In genomic region chr12:95118788-95119179, GRCh38 we compare ENCODE assay signal across 20 cellular contexts. TPM values are rescaled to one million over a fixed set of nuclear protein-coding genes. Genes with fewer than 3 reads are reported as not detected.
DNase-seq lines count a peak whose midpoint lies in the region; ATAC-seq and TF ChIP-seq lines count a peak whose summit lies in the region.
"Had no signal": no experiment of that assay in that cellular context is flagged by ENCODE, and none has a peak within 500 bp of the region (broad histone marks: within the 10 kb centered on the region; RNA-seq: fewer than 3 reads in every experiment).

No MANE protein-coding gene starts in this region.

- no peak overlapping the region for H3K4me2 ChIP-seq in GM23338

- no peaks in the 10 kb centered on the region for H3K79me2 ChIP-seq in GM23338 (replicated peaks; ENCODE audit: insufficient read depth)

- H3K9me3 Mint-ChIP-seq in GM23338 = no peaks in the 10 kb centered on the region
- H3K9me3 Mint-ChIP-seq in activated CD4-positive, alpha-beta T cell treated with anti-CD3 and anti-CD28 coated beads for 36 hours (ENCODE audit: low read depth) = no peaks in the 10 kb centered on the region
- H3K9me3 Mint-ChIP-seq: natural killer cell, T-cell had no signal

- H3F3A ChIP-seq in GM23338 (replicated peaks; ENCODE audit: low read depth) = no peaks in the 10 kb centered on the region

- H3K27me3 Mint-ChIP-seq in GM23338 (ENCODE audit: insufficient read depth, low read depth, poor library complexity) = peaks cover 3% of the 10 kb centered on the region
- H3K27me3 Mint-ChIP-seq in activated CD4-positive, alpha-beta T cell treated with anti-CD3 and anti-CD28 coated beads for 36 hours = no peaks in the 10 kb centered on the region
- H3K27me3 Mint-ChIP-seq: T-cell had no signal

- H4K20me1 ChIP-seq in GM23338 (replicated peaks; ENCODE audit: insufficient read depth) = no peaks in the 10 kb centered on the region

- peaks cover 12% of the 10 kb centered on the region; the same call in 2 of the 3 replicates for H3K36me3 Mint-ChIP-seq in GM23338 (ENCODE audit: low read depth)
- H3K36me3 Mint-ChIP-seq in activated CD4-positive, alpha-beta T cell treated with anti-CD3 and anti-CD28 coated beads for 36 hours (ENCODE audit: low read depth) = no peaks in the 10 kb centered on the region
- H3K36me3 Mint-ChIP-seq: natural killer cell, T-cell had no signal

- no peak overlapping the region for H3K4me3 Mint-ChIP-seq in GM23338
- no peak overlapping the region for H3K4me3 Mint-ChIP-seq in activated CD4-positive, alpha-beta T cell treated with anti-CD3 and anti-CD28 coated beads for 36 hours
- H3K4me3 Mint-ChIP-seq: natural killer cell, T-cell had no signal

- H3K4me1 ChIP-seq in GM23338 (ENCODE audit: insufficient read depth) = peaks cover 29% of the 10 kb centered on the region
- H3K4me1 ChIP-seq in esophagus muscularis mucosa = peaks cover 26 to 42% (median 42%) of the 10 kb centered on the region in 4 donors

- POLR2A ChIA-PET in activated CD4-positive, alpha-beta T cell treated with anti-CD3 and anti-CD28 coated beads for 36 hours (lab: Charles Lee) = no interaction called here

- no peaks in the 10 kb centered on the region for H3K9me2 ChIP-seq in GM23338 (ENCODE audit: insufficient read depth)

- peaks cover 29% of the 10 kb centered on the region for H3K4me1 Mint-ChIP-seq in GM23338
- peaks cover 4% of the 10 kb centered on the region for H3K4me1 Mint-ChIP-seq in activated CD4-positive, alpha-beta T cell treated with anti-CD3 and anti-CD28 coated beads for 36 hours
- H3K4me1 Mint-ChIP-seq: natural killer cell had no signal

- H3K27ac ChIP-seq in GM23338 (ENCODE audit: low read depth) (no peak overlapping the region), SK-N-MC (peak overlapping the region; percentile 9; the same call in 1 of the 2 replicates), esophagus muscularis mucosa (replicated peaks in 1 of 4) (peak overlapping the region in 3 of 4 donors; percentile 7 to 74 (median 73))

- H3K36me3 ChIP-seq in GM23338 (ENCODE audit: insufficient read depth) = no peaks in the 10 kb centered on the region
- H3K36me3 ChIP-seq in SK-N-MC (ENCODE audit: insufficient read depth, low read length) = no peaks in the 10 kb centered on the region
- no peaks in the 10 kb centered on the region for H3K36me3 ChIP-seq in esophagus muscularis mucosa

- H3K4me3 ChIP-seq in GM23338 (no peak overlapping the region), SK-N-MC (no peak overlapping the region), esophagus muscularis mucosa (no peak overlapping the region), foreskin fibroblast (ENCODE audit: low read depth in 1 of 2, low read length in 2 of 2) (no peak overlapping the region)

- CTCF ChIA-PET in activated CD4-positive, alpha-beta T cell treated with anti-CD3 and anti-CD28 coated beads for 36 hours (lab: Charles Lee) = interaction anchor here (0.6 to 1.0 kb wide), 5 partner anchors 52 to 416 kb away, joined by 3 to 7 read pairs (median 4); no protein-coding TSS in a partner anchor

- H3K27me3 ChIP-seq in GM23338 (ENCODE audit: insufficient read depth) (no peaks in the 10 kb centered on the region), esophagus muscularis mucosa (no peaks in the 10 kb centered on the region)

- ATAC-seq in GM23338 (no peak), GM19467 (IDR thresholded peaks at IDR 0.05; ENCODE audit: unreplicated experiment) (no peak)
- no peak for ATAC-seq in activated CD4-positive, alpha-beta T cell treated with anti-CD3 and anti-CD28 coated beads for 36 hours
- ATAC-seq: natural killer cell, T-cell had no signal

- intact Hi-C loops in esophagus muscularis mucosa (cut with DNase I) = loop anchor here (5.0 kb wide), 1 partner anchor 99 kb away; the partner anchor contains the start of genes FGD6 and VEZT
- intact Hi-C loops in activated CD4-positive, alpha-beta T cell treated with anti-CD3 and anti-CD28 coated beads for 36 hours (cut with DNase I, micrococcal nuclease) = loop anchor here (5.0 to 10.0 kb wide), 2 partner anchors 216 to 699 kb away; no protein-coding TSS in a partner anchor

- 86% methylated on average over 3 of the region's 3 CpGs for WGBS in esophagus muscularis mucosa

- H3K9ac ChIP-seq in SK-N-MC (ENCODE audit: insufficient read length) = no peak overlapping the region

- TF ChIP-seq POLR2A in esophagus muscularis mucosa (IDR thresholded peaks at IDR 0.05; ENCODE audit: low read depth) = no peak

- TF ChIP-seq CTCF in GM23338 (conservative IDR thresholded peaks at IDR 0.05; ENCODE audit: low read depth in 2 of 2) = no peak
- TF ChIP-seq CTCF in esophagus muscularis mucosa (IDR thresholded peaks at IDR 0.05) = no peak
- TF ChIP-seq CTCF in foreskin fibroblast (IDR thresholded peaks at IDR 0.05; ENCODE audit: low read depth, low read length) = no peak

- no peak overlapping the region for H2AFZ ChIP-seq in GM23338

- H3K9me3 ChIP-seq in SK-N-MC (ENCODE audit: low read depth, low read length) (no peaks in the 10 kb centered on the region), esophagus muscularis mucosa (no peaks in the 10 kb centered on the region)

- peak; percentile 33 for DNase-seq in GM23338 (ENCODE audit: low spot score)
- no peak for DNase-seq in SK-N-MC (ENCODE audit: low read depth, low spot score)
- DNase-seq in esophagus muscularis mucosa (ENCODE audit: extremely low spot score) = no peak
- DNase-seq in renal cortical epithelial cell (ENCODE audit: low read depth) = peak; percentile 67
- no peak for DNase-seq in NCI-H128 (lab: John Stamatoyannopoulos, UW; ENCODE audit: unreplicated experiment)
- no peak for DNase-seq in activated CD4-positive, alpha-beta T cell treated with anti-CD3 and anti-CD28 coated beads for 36 hours
- DNase-seq in foreskin fibroblast = no peak
- DNase-seq: activated CD4-positive, CD25-positive, alpha-beta regulatory T cell; activated CD8-positive, alpha-beta memory T cell treated with anti-CD3 and anti-CD28 coated beads, Interleukin-2, amount 50 U/mL, for 48 hours; activated naive CD4-positive, alpha-beta T cell treated with anti-CD3 and anti-CD28 coated beads, Interleukin-2, amount 50 U/mL, for 16 hours; central memory CD4-positive, alpha-beta T cell; DMS153; MM.1S; natural killer cell; NCI-H2029 treated with DMSO at 0.1 percent for 48 hours; NCI-H524 treated with DMSO at 0.1 percent for 48 hours; right cardiac atrium; stimulated activated CD4-positive, alpha-beta T cell treated with anti-CD3 and anti-CD28 coated beads, Interleukin-4, amount 100 ng/mL, for 4 hours; T-cell had no signal

- no peak overlapping the region for H3K27ac Mint-ChIP-seq in GM23338
- no peak overlapping the region for H3K27ac Mint-ChIP-seq in activated CD4-positive, alpha-beta T cell treated with anti-CD3 and anti-CD28 coated beads for 36 hours
- H3K27ac Mint-ChIP-seq: natural killer cell, T-cell had no signal

- TF ChIP-seq EP300 in esophagus muscularis mucosa (IDR thresholded peaks at IDR 0.05) = no peak

TF ChIP-seq in GM23338, 12 proteins besides CTCF, POLR2A, EP300 and RAD21 (continues in another document):
- TF ChIP-seq EZH2 (IDR thresholded peaks at IDR 0.05; ENCODE audit: low read depth, unreplicated experiment) (no peak), REST (IDR thresholded peaks at IDR 0.05; ENCODE audit: unreplicated experiment) (no peak), JUNB (IDR thresholded peaks at IDR 0.05; ENCODE audit: unreplicated experiment) (no peak), STAT1 (IDR thresholded peaks at IDR 0.05; ENCODE audit: unreplicated experiment) (no peak), EZH2phosphoT487 (IDR thresholded peaks at IDR 0.05; ENCODE audit: unreplicated experiment) (no peak)

RNA-seq across cellular contexts. Expression of gene NR2C1, which starts 45.4 kb away (rescaled TPM):
- 31.5 and 41.1 TPM in 2 replicates for total RNA-seq in GM23338 (2014; rRNA removed; shearing (Covaris generic))
- 38.6 and 45.3 TPM in 2 replicates for polyA plus RNA-seq in GM23338 (2016; fragmentation: Nextera tagmentation; extraction: Ambion mirVana)
- 10 to 100 TPM; 31.5 to 57.3 (median 40.4) TPM for total RNA-seq in esophagus muscularis mucosa
- 27.3 and 55.8 TPM in 2 replicates for total RNA-seq in renal cortical epithelial cell
- 10 to 100 TPM; 27.6 to 39.3 TPM for total RNA-seq in activated CD4-positive, alpha-beta T cell treated with anti-CD3 and anti-CD28 coated beads for 36 hours

Comparison
In these comparisons a context has a peak if more than half of its experiments do, and no peak if none do; other contexts are left out.
1. DNase-seq: peak in GM23338 (single experiment) and renal cortical epithelial cell (single experiment); none in SK-N-MC (single experiment), esophagus muscularis mucosa (single experiment), NCI-H128 (single experiment), activated CD4-positive, alpha-beta T cell treated with anti-CD3 and anti-CD28 coated beads for 36 hours (single experiment) and foreskin fibroblast (0 of 2).